9 cellular contexts compared by ENCODE assay signal in the genomic region with DNA sequence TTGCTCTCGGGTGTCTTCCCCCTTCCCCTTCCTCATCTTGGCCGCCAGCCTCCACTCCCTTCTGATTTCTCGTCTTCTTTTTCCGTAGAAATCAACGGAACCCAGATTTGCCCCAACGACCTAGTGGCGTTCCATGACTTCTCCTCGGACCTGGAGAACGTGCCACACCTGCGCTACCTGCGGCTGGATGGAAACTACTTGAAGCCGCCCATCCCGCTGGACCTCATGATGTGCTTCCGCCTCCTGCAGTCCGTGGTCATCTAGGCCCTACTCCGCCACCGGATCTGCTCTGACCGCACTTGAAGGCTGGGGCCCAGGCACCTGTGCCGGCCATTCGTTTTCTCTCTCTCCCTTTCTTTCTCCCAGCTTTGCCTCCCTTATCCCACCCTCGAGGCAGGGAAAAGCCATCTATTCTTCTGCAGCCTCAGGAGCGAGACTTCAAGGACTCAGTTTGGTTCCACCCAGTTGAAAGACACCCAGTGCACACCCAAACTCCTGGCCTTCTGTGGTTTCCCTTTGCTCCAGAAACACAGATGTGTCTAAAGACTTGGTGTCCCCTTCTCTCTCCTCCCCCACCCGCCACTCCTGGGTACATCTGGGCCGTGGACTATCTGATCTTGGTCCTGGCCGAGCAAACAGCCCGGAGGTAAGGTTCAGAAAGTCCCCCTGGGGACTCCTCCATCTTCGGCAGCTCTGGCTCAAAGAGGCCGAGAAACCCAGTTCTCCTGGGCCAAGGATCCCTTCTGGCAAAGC. TPM values are rescaled to one million over a fixed set of nuclear protein-coding genes. Genes with fewer than 3 reads are reported as not detected.
DNase-seq lines count a peak whose midpoint lies in the region; ATAC-seq and TF ChIP-seq lines count a peak whose summit lies in the region.
"Had no signal": no experiment of that assay in that cellular context is flagged by ENCODE, and none has a peak within 500 bp of the region (broad histone marks: within the 10 kb centered on the region; RNA-seq: fewer than 3 reads in every experiment).

No MANE protein-coding gene starts in this region.

- H3K4me3 ChIP-seq in AG09309 (ENCODE audit: control insufficient read depth, low read depth, low read length), result peak overlapping the region; percentile 33
- H3K4me3 ChIP-seq in NT2/D1 (ENCODE audit: insufficient read length, low read depth), result peak overlapping the region; percentile 39
- H3K4me3 ChIP-seq in ectodermal cell (ENCODE audit: insufficient read depth, low read depth, low read length), result peak overlapping the region; percentile 36

- H3K4me1 ChIP-seq in NT2/D1 (ENCODE audit: insufficient read depth, insufficient read length), result peaks cover 4% of the 10 kb centered on the region
- H3K4me1 ChIP-seq in ectodermal cell (ENCODE audit: control insufficient read depth, insufficient read depth, low read length), result peaks cover 8% of the 10 kb centered on the region

- no peaks in the 10 kb centered on the region for H3K9me3 Mint-ChIP-seq in nephron

- H3K27ac ChIP-seq in ectodermal cell (ENCODE audit: insufficient read depth, low read depth, low read length, poor library complexity, severe bottlenecking), result no peak overlapping the region

- H3K36me3 Mint-ChIP-seq in nephron (ENCODE audit: low read depth), result no peaks in the 10 kb centered on the region

- ATAC-seq in HG03045 (IDR thresholded peaks at IDR 0.05; ENCODE audit: unreplicated experiment) (no peak), HG02759 (IDR thresholded peaks at IDR 0.05; ENCODE audit: unreplicated experiment) (no peak)

- no peak for TF ChIP-seq CTCF in AG09309 (IDR thresholded peaks at IDR 0.05; ENCODE audit: control insufficient read depth, insufficient read depth, low read depth, low read length, missing control alignments)
- no peak for TF ChIP-seq CTCF in nephron (IDR thresholded peaks at IDR 0.05; ENCODE audit: unreplicated experiment in 3 of 3)

- peak overlapping the region; percentile 35 to 87 (median 41) for H3K27ac Mint-ChIP-seq in nephron

- WGBS in ectodermal cell, 2 experiments, result 93% methylated on average over 28 of the region's 28 CpGs

- peak overlapping the region; percentile 50 for H3K9ac ChIP-seq in NT2/D1 (ENCODE audit: insufficient read length, low read depth)

- DNase-seq in AG09309 (ENCODE audit: low read depth), result no peak
- no peak for DNase-seq in NT2/D1 (ENCODE audit: low read depth, low spot score)
- no peak for DNase-seq in central memory CD4-positive, alpha-beta T cell
- no peak for DNase-seq in glomerular visceral epithelial cell (ENCODE audit: extremely low spot score)

- peak overlapping the region; percentile 68 to 71 (median 71) for H3K4me3 Mint-ChIP-seq in nephron

- H3K9me3 ChIP-seq in NT2/D1 (ENCODE audit: insufficient read depth, low read length) (no peaks in the 10 kb centered on the region), ectodermal cell (ENCODE audit: control insufficient read depth, low read length) (no peaks in the 10 kb centered on the region)

- peaks cover 3% of the 10 kb centered on the region for H3K36me3 ChIP-seq in NT2/D1 (ENCODE audit: insufficient read depth, insufficient read length, low read length)
- no peaks in the 10 kb centered on the region for H3K36me3 ChIP-seq in ectodermal cell (ENCODE audit: control insufficient read depth, insufficient read depth, low read length)

- H3K27me3 ChIP-seq in NT2/D1 (ENCODE audit: insufficient read depth, insufficient read length) (peaks cover 4% of the 10 kb centered on the region), ectodermal cell (ENCODE audit: control insufficient read depth, insufficient read depth, low read length, poor library complexity, severe bottlenecking) (peaks cover 4% of the 10 kb centered on the region)

- H3K4me1 Mint-ChIP-seq in nephron, result peaks cover 24% of the 10 kb centered on the region

- no peaks in the 10 kb centered on the region for H3K27me3 Mint-ChIP-seq in nephron (ENCODE audit: low read depth)

RNA-seq across cellular contexts. Expression of a gene that starts 7.2 kb away (rescaled TPM):
- polyA plus RNA-seq in ectodermal cell (2013, experiment 1 of 4), result 1.5 TPM
- polyA plus RNA-seq in ectodermal cell (2013, experiment 2 of 4), result 2.1 TPM
- polyA plus RNA-seq in ectodermal cell (2013, experiment 3 of 4), result 0.69 TPM
- 0.93 TPM for polyA plus RNA-seq in ectodermal cell (2013, experiment 4 of 4)
- polyA plus RNA-seq: liver had no signal

RNA-seq across cellular contexts. Expression of a gene that starts 11.2 kb away (rescaled TPM):
- 5.7 TPM for polyA plus RNA-seq in ectodermal cell (2013, experiment 1 of 4)
- polyA plus RNA-seq in ectodermal cell (2013, experiment 2 of 4), result 6.4 TPM
- polyA plus RNA-seq in ectodermal cell (2013, experiment 3 of 4), result 4.8 TPM
- polyA plus RNA-seq in ectodermal cell (2013, experiment 4 of 4), result 6.2 TPM
